ENCODE assay signal across 26 cellular contexts in the genomic region with DNA sequence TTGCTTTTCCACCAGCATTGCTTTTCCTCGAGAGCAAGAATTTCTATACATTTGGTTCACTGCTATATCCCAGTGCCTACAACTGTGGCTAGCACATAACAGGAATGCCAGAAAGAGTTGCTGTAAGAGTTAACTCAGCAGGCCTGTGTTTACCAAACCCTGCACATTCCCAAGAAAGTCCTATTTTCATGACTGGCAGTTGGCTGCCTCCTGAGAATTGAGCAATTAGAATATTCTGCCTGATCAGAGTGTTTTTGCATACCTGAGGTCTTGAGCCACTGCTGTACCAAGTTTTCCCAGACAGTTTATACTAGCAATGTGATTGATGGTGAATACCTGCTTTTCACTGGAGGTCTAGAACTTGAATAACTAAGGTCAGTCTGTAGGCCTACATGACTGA. TPM values are rescaled to one million over a fixed set of nuclear protein-coding genes. Genes with fewer than 3 reads are reported as not detected.
DNase-seq lines count a peak whose midpoint lies in the region; ATAC-seq, FAIRE-seq and TF ChIP-seq lines count a peak whose summit lies in the region.
"Had no signal": no experiment of that assay in that cellular context is flagged by ENCODE, and none has a peak within 500 bp of the region (broad histone marks: within the 10 kb centered on the region; RNA-seq: fewer than 3 reads in every experiment).

No MANE protein-coding gene starts in this region.

- H3K27me3 Mint-ChIP-seq in CD4-positive, alpha-beta memory T cell: no peaks in the 10 kb centered on the region
- H3K27me3 Mint-ChIP-seq in T-helper 17 cell (no peaks in the 10 kb centered on the region), progenitor cell of endocrine pancreas (no peaks in the 10 kb centered on the region)

- POLR2A ChIA-PET in CD4-positive, alpha-beta memory T cell (lab: Charles Lee; ENCODE audit: partially characterized antibody): no interaction called here

- H4K20me1 ChIP-seq in hepatocyte (ENCODE audit: insufficient read depth, poor library complexity, severe bottlenecking): no peaks in the 10 kb centered on the region

- no peak overlapping the region for H2AFZ ChIP-seq in hepatocyte

- H3K4me3 ChIP-seq in CD4-positive, alpha-beta memory T cell (ENCODE audit: low read length in 2 of 2): no peak overlapping the region
- H3K4me3 ChIP-seq in hepatocyte (no peak overlapping the region), mucosa of descending colon (no peak overlapping the region)
- H3K4me3 ChIP-seq: BLaER1 had no signal

- ATAC-seq in T-helper 17 cell: no peak
- ATAC-seq in mucosa of descending colon: no peak
- ATAC-seq: CD8-positive, alpha-beta T cell had no signal

- peaks cover 36 to 57% of the 10 kb centered on the region in 2 donors for H3K36me3 Mint-ChIP-seq in CD4-positive, alpha-beta memory T cell
- peaks cover 2% of the 10 kb centered on the region for H3K36me3 Mint-ChIP-seq in T-helper 17 cell (ENCODE audit: low read depth)
- H3K36me3 Mint-ChIP-seq in progenitor cell of endocrine pancreas (ENCODE audit: insufficient read depth): peaks cover 22% of the 10 kb centered on the region

- no peaks in the 10 kb centered on the region for H3K9me3 ChIP-seq in CD4-positive, alpha-beta memory T cell (ENCODE audit: control insufficient read depth in 1 of 2, low read length in 2 of 2)
- H3K9me3 ChIP-seq in T-helper 17 cell (ENCODE audit: control insufficient read depth, low read length, poor library complexity, severe bottlenecking) (no peaks in the 10 kb centered on the region), hepatocyte (ENCODE audit: low read depth) (no peaks in the 10 kb centered on the region), mucosa of descending colon (no peaks in the 10 kb centered on the region)
- H3K9me3 ChIP-seq: BLaER1 had no signal

- H3K4me3 Mint-ChIP-seq in CD4-positive, alpha-beta memory T cell: peak overlapping the region in 5 of 8 donors; percentile 11 to 67 (median 46)
- H3K4me3 Mint-ChIP-seq in T-helper 17 cell (peak overlapping the region; percentile 55), progenitor cell of endocrine pancreas (ENCODE audit: low read depth) (peak overlapping the region; percentile 42)
- H3K4me3 Mint-ChIP-seq: CD8-positive, alpha-beta T cell had no signal

- peaks cover 60% of the 10 kb centered on the region for H3K79me2 ChIP-seq in hepatocyte

- peak overlapping the region in 1 of 7 donors; percentile 47 for H3K27ac Mint-ChIP-seq in CD4-positive, alpha-beta memory T cell
- H3K27ac Mint-ChIP-seq in T-helper 17 cell (no peak overlapping the region), progenitor cell of endocrine pancreas (peak overlapping the region; percentile 78)
- H3K27ac Mint-ChIP-seq: CD8-positive, alpha-beta T cell had no signal

- intact Hi-C loops in CD4-positive, alpha-beta memory T cell (cut with micrococcal nuclease): no loop called here
- intact Hi-C loops in mucosa of descending colon (cut with DNase I, micrococcal nuclease): no loop called here

- H3K27ac ChIP-seq in CD4-positive, alpha-beta memory T cell (ENCODE audit: low read depth, low read length): no peak overlapping the region
- peak overlapping the region; percentile 8 for H3K27ac ChIP-seq in hepatocyte
- H3K27ac ChIP-seq: BLaER1, KMS-11 had no signal

- peaks cover 60% of the 10 kb centered on the region for H3K4me1 ChIP-seq in CD4-positive, alpha-beta memory T cell (ENCODE audit: insufficient read depth, low read length)
- H3K4me1 ChIP-seq in hepatocyte (ENCODE audit: insufficient read depth) (peaks cover 46% of the 10 kb centered on the region), mucosa of descending colon (ENCODE audit: low read depth) (peaks cover 58% of the 10 kb centered on the region)

- no peak for TF ChIP-seq CTCF in hepatocyte (IDR thresholded peaks at IDR 0.05; ENCODE audit: poor library complexity)
- TF ChIP-seq CTCF in progenitor cell of endocrine pancreas (IDR thresholded peaks at IDR 0.05; ENCODE audit: unreplicated experiment): no peak
- TF ChIP-seq CTCF in mucosa of descending colon (IDR thresholded peaks at IDR 0.05): no peak

- no peak for DNase-seq in CD4-positive, alpha-beta memory T cell
- DNase-seq in T-helper 17 cell (no peak), hepatocyte (ENCODE audit: low spot score) (no peak), progenitor cell of endocrine pancreas (ENCODE audit: low spot score, unreplicated experiment) (no peak), RCC 7860 (ENCODE audit: low spot score) (no peak), dedifferentiated amniotic fluid mesenchymal stem cell (ENCODE audit: extremely low spot score) (no peak), mucosa of descending colon (no peak)
- DNase-seq: CD8-positive, alpha-beta T cell; DMS153; DND-41; HCEC 1CT; IMR-90; MM.1S; NCI-H1417; NCI-H1694 treated with DMSO at 0.1 percent for 48 hours; NCI-H2081; NCI-H2171; NCI-H226; NCI-H510A; NCI-H69; SHP77 treated with DMSO at 0.1 percent for 48 hours had no signal

- H3K9me2 ChIP-seq in hepatocyte (replicated peaks; ENCODE audit: insufficient read depth): no peaks in the 10 kb centered on the region

- H3K27me3 ChIP-seq in CD4-positive, alpha-beta memory T cell (ENCODE audit: insufficient read depth, low read length): no peaks in the 10 kb centered on the region
- no peaks in the 10 kb centered on the region for H3K27me3 ChIP-seq in hepatocyte
- H3K27me3 ChIP-seq: BLaER1 had no signal

- peaks cover 0 to 1% (median 0%) of the 10 kb centered on the region in 8 donors for H3K9me3 Mint-ChIP-seq in CD4-positive, alpha-beta memory T cell
- no peaks in the 10 kb centered on the region for H3K9me3 Mint-ChIP-seq in progenitor cell of endocrine pancreas (ENCODE audit: low read depth)
- H3K9me3 Mint-ChIP-seq: CD8-positive, alpha-beta T cell had no signal

- WGBS in hepatocyte (ENCODE audit: low lambda C conversion rate, missing lambda C conversion rate): 96% methylated on average over 1 of the region's 1 CpG

- peaks cover 43 to 76% (median 64%) of the 10 kb centered on the region in 4 donors for H3K4me1 Mint-ChIP-seq in CD4-positive, alpha-beta memory T cell
- H3K4me1 Mint-ChIP-seq in T-helper 17 cell (peaks cover 48% of the 10 kb centered on the region), progenitor cell of endocrine pancreas (ENCODE audit: low read depth) (peaks cover 68% of the 10 kb centered on the region)

- CTCF ChIA-PET in CD4-positive, alpha-beta memory T cell (lab: Charles Lee; ENCODE audit: partially characterized antibody): no interaction called here

- peaks cover 23% of the 10 kb centered on the region for H3K36me3 ChIP-seq in CD4-positive, alpha-beta memory T cell (ENCODE audit: insufficient read depth, low read length)
- no peaks in the 10 kb centered on the region for H3K36me3 ChIP-seq in hepatocyte (replicated peaks; ENCODE audit: insufficient read depth, low read depth)
- H3K36me3 ChIP-seq in mucosa of descending colon (ENCODE audit: low read depth): peaks cover 5% of the 10 kb centered on the region

- FAIRE-seq in RCC 7860 (lab: Jason Lieb, UNC): no peak
- FAIRE-seq: A204.1, GM12892, H1 had no signal

- H3K4me2 ChIP-seq in hepatocyte: no peak overlapping the region
- H3K4me2 ChIP-seq: KMS-11 had no signal

RNA-seq across cellular contexts. Expression of gene GNPAT, which starts 2.7 kb away (rescaled TPM):
- total RNA-seq in CD4-positive, alpha-beta memory T cell: 10 to 100 TPM; 36.9 to 41.2 TPM
- polyA plus RNA-seq in CD4-positive, alpha-beta memory T cell: 10 to 100 TPM; 35.7 to 51.9 TPM
- 10 to 100 TPM; 16.4 to 20.3 TPM for total RNA-seq in T-helper 17 cell
- 63.9 and 71.6 TPM in 2 replicates for total RNA-seq in hepatocyte
- polyA plus RNA-seq in hepatocyte: 38.2 and 40.8 TPM in 2 replicates
- 69.9 and 70.2 TPM in 2 replicates for total RNA-seq in progenitor cell of endocrine pancreas
- total RNA-seq in mucosa of descending colon: 10 to 100 TPM; 31.7 to 45.8 (median 32.7) TPM
